ENCODE assay signal across 8 cellular contexts in the genomic region with DNA sequence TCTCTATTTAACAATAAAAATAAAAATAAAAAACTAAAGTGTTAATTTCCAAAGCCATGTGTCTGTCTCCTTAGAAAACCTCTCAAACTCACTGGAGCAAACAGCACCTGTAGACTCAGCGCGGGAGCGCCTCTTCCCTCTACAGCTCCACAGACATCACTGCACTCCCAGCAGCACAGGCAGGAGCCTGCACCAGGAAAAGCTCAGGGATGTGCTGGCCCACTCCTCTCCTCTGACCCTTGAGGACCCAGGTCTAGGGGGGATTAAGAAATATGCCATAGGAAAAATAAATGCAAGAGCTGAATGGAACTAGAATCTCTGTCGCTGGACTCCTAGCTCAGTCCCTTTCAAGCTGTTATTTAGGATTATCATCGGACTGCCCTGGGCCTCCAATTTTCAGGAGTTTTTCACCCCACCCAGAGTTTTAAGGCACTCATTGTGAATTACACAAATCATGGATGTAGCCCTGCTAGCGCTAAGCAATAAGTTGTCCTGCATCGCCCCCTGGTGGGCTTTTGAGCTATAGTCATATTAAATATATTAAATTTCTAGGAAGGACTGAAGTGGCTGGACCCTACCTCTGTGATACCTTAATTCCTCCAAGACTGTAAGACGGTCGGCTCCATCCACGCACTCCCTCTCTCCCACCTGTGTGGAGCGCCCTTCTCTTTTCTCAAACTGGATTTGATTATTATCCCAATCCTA.
A peak's percentile ranks its signal among the peaks of the same experiment; 100 is the strongest.
DNase-seq lines count a peak whose midpoint lies in the region; ATAC-seq and TF ChIP-seq lines count a peak whose summit lies in the region.

No MANE protein-coding gene starts in this region.

- TF ChIP-seq CTCF in astrocyte of the cerebellum (IDR thresholded peaks at IDR 0.05; ENCODE audit: low read depth, low read length, missing control alignments), result peak; percentile 57

- no peak for ATAC-seq in GM18502 (IDR thresholded peaks at IDR 0.05; ENCODE audit: poor library complexity, unreplicated experiment)

- no peak overlapping the region for H3K4me3 ChIP-seq in astrocyte of the cerebellum (ENCODE audit: low read depth, low read length)

- in situ Hi-C loops in astrocyte of the cerebellum (cut with HindIII; ENCODE audit: low sequenced_read_pairs), result no loop called here

- peak; percentile 69 for DNase-seq in NCI-H1436 (lab: John Stamatoyannopoulos, UW)
- DNase-seq in NCI-H1436 treated with DMSO at 0.1 percent for 48 hours (lab: John Stamatoyannopoulos, UW), result no peak
- DNase-seq in NCI-H1105 treated with DMSO at 0.1 percent for 48 hours (lab: John Stamatoyannopoulos, UW), result peak; percentile 79
- peak in 3 of 5 donors; percentile 22 to 44 (median 43) for DNase-seq in T-helper 1 cell
- peak; percentile 60 for DNase-seq in astrocyte of the cerebellum (ENCODE audit: low read depth)
- peak; percentile 50 for DNase-seq in iPS DF 19.7 (ENCODE audit: low read depth, low spot score)
- peak; percentile 31 for DNase-seq in smooth muscle cell of the brain vasculature (ENCODE audit: low read depth, low spot score)
